ENCODE assay signal across 1 cellular context in genomic region chr15:90988249-90988648, GRCh38.
TF ChIP-seq lines count a peak whose summit lies in the region.

No MANE protein-coding gene starts in this region.

TF ChIP-seq in A549, 52 proteins besides CTCF, POLR2A, EP300 and RAD21 (continued from another document):
- TF ChIP-seq HMGXB4 (CRISPR knock-in tag; IDR thresholded peaks at IDR 0.05; ENCODE audit: borderline replicate concordance): no peak
